ENCODE assay signal across 11 cellular contexts in genomic region chr3:179807588-179807987, GRCh38.
"Had no signal": no experiment of that assay in that cellular context is flagged by ENCODE, and none has a peak within 500 bp of the region (broad histone marks: within the 10 kb centered on the region; RNA-seq: fewer than 3 reads in every experiment).

No MANE protein-coding gene starts in this region.

- H3K4me2 ChIP-seq: GM23338 had no signal

- DNase-seq: GM23248, GOT3, H7, H9, HCEC 1CT, HFFc6 had no signal

- H3K36me3 ChIP-seq: HAP-1 had no signal

- H3K4me3 ChIP-seq: GM23248, GM23338, HAP-1 had no signal

- H3K4me1 ChIP-seq: HAP-1 had no signal

- H3K9ac ChIP-seq: GM23248 had no signal

- FAIRE-seq: H1, H54 had no signal

- H2AFZ ChIP-seq: GM23248, GM23338 had no signal

- H3K9me3 ChIP-seq: HAP-1 had no signal

- ATAC-seq: GM23338, HCT116 had no signal

- H3K27ac ChIP-seq: GM23248 had no signal
